Comparison of ENCODE assay signal across 1 cellular context in the genomic region with DNA sequence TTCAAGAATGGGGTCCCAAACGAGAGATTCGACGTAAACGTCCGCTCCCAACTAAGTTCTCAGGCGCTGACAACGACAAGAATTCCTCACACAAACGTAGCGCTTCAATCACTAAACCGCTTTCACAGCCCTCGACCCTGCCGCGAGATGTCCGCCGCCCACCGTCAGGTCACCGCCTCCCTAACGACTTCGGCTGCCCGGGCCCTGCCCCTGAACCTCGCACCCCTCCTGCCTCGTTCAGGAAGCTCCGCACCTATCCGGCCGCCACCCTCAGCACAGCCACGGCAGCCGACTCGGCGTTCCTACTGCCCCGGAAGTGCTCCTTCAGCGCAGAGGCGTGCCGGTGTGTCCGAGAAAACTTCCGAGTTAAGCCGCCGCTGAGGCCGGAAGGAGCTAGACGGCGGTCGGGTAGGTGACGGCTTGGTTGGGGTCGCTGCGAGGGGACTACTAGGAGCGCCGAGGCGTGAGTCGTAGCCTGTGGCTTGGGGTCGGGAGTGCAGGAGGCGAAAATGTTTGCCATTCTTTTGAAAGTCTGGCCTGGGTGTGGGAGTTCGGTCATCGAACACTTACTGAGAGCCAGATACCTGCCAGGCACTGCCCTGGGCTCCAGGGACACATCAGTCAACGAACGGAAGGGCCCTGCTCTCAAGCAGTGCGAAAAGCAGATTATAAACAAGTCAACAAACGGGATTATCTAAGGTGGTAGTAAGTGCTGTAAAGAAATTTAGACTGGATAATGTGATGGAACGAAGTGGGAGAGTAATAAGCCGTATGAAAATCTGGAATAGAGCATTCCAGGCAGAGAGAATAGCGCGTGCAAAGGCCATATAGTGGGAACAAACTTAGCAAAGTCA.
TF ChIP-seq lines count a peak whose summit lies in the region.

A gene (minus strand): TSS at position 307 of the 854 bp plus-strand sequence. CDS start 3,957 bp downstream, outside the sequence.
A gene (plus strand): TSS at position 364 of the 854 bp plus-strand sequence. CDS start 10,756 bp downstream, outside the sequence.

TF ChIP-seq in K562, 482 proteins besides CTCF, POLR2A, EP300 and RAD21 (continued from another document and continues in another):
- TF ChIP-seq, protein P1, sequence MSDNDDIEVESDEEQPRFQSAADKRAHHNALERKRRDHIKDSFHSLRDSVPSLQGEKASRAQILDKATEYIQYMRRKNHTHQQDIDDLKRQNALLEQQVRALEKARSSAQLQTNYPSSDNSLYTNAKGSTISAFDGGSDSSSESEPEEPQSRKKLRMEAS (CRISPR knock-in tag; IDR thresholded peaks at IDR 0.05): peak; percentile 79
- no peak for TF ChIP-seq HNRNPK (IDR thresholded peaks at IDR 0.05; ENCODE audit: low read depth, low read length, poor library complexity, severe bottlenecking)
- TF ChIP-seq SIN3A (IDR thresholded peaks at IDR 0.05; ENCODE audit: borderline replicate concordance in 2 of 2, control insufficient read depth in 1 of 2, low read depth in 2 of 2, low read length in 2 of 2): peak in 1 of 2 experiments; percentile 54; a peak in 2 of 4 replicates
- peak in 1 of 2 experiments; percentile 96; a peak in 2 of 4 replicates for TF ChIP-seq KDM4B (IDR thresholded peaks at IDR 0.05; ENCODE audit: borderline replicate concordance in 2 of 2, low read depth in 1 of 2)
- TF ChIP-seq ATF7 (IDR thresholded peaks at IDR 0.05): peak; percentile 70; the same call in 1 of the 2 replicates
- TF ChIP-seq ZNF696 (CRISPR knock-in tag; conservative IDR thresholded peaks at IDR 0.05): no peak
- peak; percentile 92; the same call in 1 of the 2 replicates for TF ChIP-seq CBX1 (IDR thresholded peaks at IDR 0.05; ENCODE audit: low read depth)
- TF ChIP-seq CHD2 (IDR thresholded peaks at IDR 0.05; ENCODE audit: low read depth, low read length): peak; percentile 29; the same call in 1 of the 2 replicates
- peak; percentile 58; the same call in 1 of the 2 replicates for TF ChIP-seq NCOA6 (IDR thresholded peaks at IDR 0.05)
- peak; percentile 49; the same call in 1 of the 2 replicates for TF ChIP-seq FOXK1 (CRISPR knock-in tag; IDR thresholded peaks at IDR 0.05; ENCODE audit: borderline replicate concordance)
- 0 out of 2 replicates have a peak, but pooled peaks have one; percentile 23 for TF ChIP-seq ZNF121 (CRISPR knock-in tag; conservative IDR thresholded peaks at IDR 0.05)
- TF ChIP-seq, protein P2, sequence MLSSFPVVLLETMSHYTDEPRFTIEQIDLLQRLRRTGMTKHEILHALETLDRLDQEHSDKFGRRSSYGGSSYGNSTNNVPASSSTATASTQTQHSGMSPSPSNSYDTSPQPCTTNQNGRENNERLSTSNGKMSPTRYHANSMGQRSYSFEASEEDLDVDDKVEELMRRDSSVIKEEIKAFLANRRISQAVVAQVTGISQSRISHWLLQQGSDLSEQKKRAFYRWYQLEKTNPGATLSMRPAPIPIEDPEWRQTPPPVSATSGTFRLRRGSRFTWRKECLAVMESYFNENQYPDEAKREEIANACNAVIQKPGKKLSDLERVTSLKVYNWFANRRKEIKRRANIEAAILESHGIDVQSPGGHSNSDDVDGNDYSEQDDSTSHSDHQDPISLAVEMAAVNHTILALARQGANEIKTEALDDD (IDR thresholded peaks at IDR 0.05): peak; percentile 40; the same call in 1 of the 2 replicates
- TF ChIP-seq ZNF24 (IDR thresholded peaks at IDR 0.05): peak; percentile 66; the same call in 1 of the 2 replicates
- TF ChIP-seq ZSCAN32 (CRISPR knock-in tag; IDR thresholded peaks at IDR 0.05): no peak
- TF ChIP-seq, protein P3, sequence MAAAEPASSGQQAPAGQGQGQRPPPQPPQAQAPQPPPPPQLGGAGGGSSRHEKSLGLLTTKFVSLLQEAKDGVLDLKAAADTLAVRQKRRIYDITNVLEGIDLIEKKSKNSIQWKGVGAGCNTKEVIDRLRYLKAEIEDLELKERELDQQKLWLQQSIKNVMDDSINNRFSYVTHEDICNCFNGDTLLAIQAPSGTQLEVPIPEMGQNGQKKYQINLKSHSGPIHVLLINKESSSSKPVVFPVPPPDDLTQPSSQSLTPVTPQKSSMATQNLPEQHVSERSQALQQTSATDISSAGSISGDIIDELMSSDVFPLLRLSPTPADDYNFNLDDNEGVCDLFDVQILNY (CRISPR knock-in tag; IDR thresholded peaks at IDR 0.05): peak; percentile 43; the same call in 1 of the 2 replicates
- 0 out of 2 replicates have a peak, but pooled peaks have one; percentile 53 for TF ChIP-seq ZNF584 (CRISPR knock-in tag; IDR thresholded peaks at IDR 0.05; ENCODE audit: low read depth)
- no peak for TF ChIP-seq KLF6 (CRISPR knock-in tag; IDR thresholded peaks at IDR 0.05; ENCODE audit: borderline replicate concordance)
- TF ChIP-seq ATF1 (CRISPR knock-in tag; IDR thresholded peaks at IDR 0.05): no peak
- peak; percentile 85 for TF ChIP-seq ATF1 (tag; IDR thresholded peaks at IDR 0.05)
- TF ChIP-seq ZNF224 (CRISPR knock-in tag; IDR thresholded peaks at IDR 0.05): peak; percentile 63; the same call in 1 of the 2 replicates
- TF ChIP-seq RBBP5 (IDR thresholded peaks at IDR 0.05; ENCODE audit: borderline replicate concordance, insufficient read depth, low read length, poor library complexity, severe bottlenecking): peak; percentile 96
- TF ChIP-seq, protein P4, sequence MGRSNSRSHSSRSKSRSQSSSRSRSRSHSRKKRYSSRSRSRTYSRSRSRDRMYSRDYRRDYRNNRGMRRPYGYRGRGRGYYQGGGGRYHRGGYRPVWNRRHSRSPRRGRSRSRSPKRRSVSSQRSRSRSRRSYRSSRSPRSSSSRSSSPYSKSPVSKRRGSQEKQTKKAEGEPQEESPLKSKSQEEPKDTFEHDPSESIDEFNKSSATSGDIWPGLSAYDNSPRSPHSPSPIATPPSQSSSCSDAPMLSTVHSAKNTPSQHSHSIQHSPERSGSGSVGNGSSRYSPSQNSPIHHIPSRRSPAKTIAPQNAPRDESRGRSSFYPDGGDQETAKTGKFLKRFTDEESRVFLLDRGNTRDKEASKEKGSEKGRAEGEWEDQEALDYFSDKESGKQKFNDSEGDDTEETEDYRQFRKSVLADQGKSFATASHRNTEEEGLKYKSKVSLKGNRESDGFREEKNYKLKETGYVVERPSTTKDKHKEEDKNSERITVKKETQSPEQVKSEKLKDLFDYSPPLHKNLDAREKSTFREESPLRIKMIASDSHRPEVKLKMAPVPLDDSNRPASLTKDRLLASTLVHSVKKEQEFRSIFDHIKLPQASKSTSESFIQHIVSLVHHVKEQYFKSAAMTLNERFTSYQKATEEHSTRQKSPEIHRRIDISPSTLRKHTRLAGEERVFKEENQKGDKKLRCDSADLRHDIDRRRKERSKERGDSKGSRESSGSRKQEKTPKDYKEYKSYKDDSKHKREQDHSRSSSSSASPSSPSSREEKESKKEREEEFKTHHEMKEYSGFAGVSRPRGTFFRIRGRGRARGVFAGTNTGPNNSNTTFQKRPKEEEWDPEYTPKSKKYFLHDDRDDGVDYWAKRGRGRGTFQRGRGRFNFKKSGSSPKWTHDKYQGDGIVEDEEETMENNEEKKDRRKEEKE (IDR thresholded peaks at IDR 0.05; ENCODE audit: borderline replicate concordance in 1 of 2, control insufficient read depth in 1 of 2, low read depth in 2 of 2, low read length in 1 of 2): peak in 1 of 2 experiments; percentile 86; a peak in 2 of 4 replicates
- TF ChIP-seq, protein P5, sequence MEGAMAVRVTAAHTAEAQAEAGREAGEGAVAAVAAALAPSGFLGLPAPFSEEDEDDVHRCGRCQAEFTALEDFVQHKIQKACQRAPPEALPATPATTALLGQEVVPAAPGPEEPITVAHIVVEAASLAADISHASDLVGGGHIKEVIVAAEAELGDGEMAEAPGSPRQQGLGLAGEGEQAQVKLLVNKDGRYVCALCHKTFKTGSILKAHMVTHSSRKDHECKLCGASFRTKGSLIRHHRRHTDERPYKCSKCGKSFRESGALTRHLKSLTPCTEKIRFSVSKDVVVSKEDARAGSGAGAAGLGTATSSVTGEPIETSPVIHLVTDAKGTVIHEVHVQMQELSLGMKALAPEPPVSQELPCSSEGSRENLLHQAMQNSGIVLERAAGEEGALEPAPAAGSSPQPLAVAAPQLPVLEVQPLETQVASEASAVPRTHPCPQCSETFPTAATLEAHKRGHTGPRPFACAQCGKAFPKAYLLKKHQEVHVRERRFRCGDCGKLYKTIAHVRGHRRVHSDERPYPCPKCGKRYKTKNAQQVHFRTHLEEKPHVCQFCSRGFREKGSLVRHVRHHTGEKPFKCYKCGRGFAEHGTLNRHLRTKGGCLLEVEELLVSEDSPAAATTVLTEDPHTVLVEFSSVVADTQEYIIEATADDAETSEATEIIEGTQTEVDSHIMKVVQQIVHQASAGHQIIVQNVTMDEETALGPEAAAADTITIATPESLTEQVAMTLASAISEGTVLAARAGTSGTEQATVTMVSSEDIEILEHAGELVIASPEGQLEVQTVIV (CRISPR knock-in tag; IDR thresholded peaks at IDR 0.05; ENCODE audit: borderline replicate concordance): no peak
- peak; percentile 68; the same call in 1 of the 2 replicates for TF ChIP-seq KLF1 (tag; IDR thresholded peaks at IDR 0.05)
- peak; percentile 78; the same call in 1 of the 2 replicates for TF ChIP-seq SIN3B (IDR thresholded peaks at IDR 0.05; ENCODE audit: low read depth)
- no peak for TF ChIP-seq ZNF586 (CRISPR knock-in tag; conservative IDR thresholded peaks at IDR 0.05)
- TF ChIP-seq SRF (CRISPR knock-in tag; IDR thresholded peaks at IDR 0.05): peak in 1 of 2 experiments; percentile 89; a peak in 1 of 4 replicates
- TF ChIP-seq SPI1 (IDR thresholded peaks at IDR 0.05; ENCODE audit: borderline replicate concordance, low read depth, low read length): 0 out of 2 replicates have a peak, but pooled peaks have one; percentile 22
- TF ChIP-seq, protein P6, sequence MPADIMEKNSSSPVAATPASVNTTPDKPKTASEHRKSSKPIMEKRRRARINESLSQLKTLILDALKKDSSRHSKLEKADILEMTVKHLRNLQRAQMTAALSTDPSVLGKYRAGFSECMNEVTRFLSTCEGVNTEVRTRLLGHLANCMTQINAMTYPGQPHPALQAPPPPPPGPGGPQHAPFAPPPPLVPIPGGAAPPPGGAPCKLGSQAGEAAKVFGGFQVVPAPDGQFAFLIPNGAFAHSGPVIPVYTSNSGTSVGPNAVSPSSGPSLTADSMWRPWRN (IDR thresholded peaks at IDR 0.05; ENCODE audit: low read depth): no peak
- TF ChIP-seq, protein P7, sequence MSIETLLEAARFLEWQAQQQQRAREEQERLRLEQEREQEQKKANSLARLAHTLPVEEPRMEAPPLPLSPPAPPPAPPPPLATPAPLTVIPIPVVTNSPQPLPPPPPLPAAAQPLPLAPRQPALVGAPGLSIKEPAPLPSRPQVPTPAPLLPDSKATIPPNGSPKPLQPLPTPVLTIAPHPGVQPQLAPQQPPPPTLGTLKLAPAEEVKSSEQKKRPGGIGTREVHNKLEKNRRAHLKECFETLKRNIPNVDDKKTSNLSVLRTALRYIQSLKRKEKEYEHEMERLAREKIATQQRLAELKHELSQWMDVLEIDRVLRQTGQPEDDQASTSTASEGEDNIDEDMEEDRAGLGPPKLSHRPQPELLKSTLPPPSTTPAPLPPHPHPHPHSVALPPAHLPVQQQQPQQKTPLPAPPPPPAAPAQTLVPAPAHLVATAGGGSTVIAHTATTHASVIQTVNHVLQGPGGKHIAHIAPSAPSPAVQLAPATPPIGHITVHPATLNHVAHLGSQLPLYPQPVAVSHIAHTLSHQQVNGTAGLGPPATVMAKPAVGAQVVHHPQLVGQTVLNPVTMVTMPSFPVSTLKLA (conservative IDR thresholded peaks at IDR 0.05): peak; percentile 87 to 94
- TF ChIP-seq POLR2H (tag; IDR thresholded peaks at IDR 0.05; ENCODE audit: low read depth): peak; percentile 83
- TF ChIP-seq, protein P8, sequence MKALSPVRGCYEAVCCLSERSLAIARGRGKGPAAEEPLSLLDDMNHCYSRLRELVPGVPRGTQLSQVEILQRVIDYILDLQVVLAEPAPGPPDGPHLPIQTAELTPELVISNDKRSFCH (CRISPR knock-in tag; IDR thresholded peaks at IDR 0.05): no peak
- TF ChIP-seq, protein P8 (tag; IDR thresholded peaks at IDR 0.05): no peak
- TF ChIP-seq RBM14 (IDR thresholded peaks at IDR 0.05; ENCODE audit: borderline replicate concordance, insufficient read depth, low read depth, low read length): no peak
- TF ChIP-seq, protein P9, sequence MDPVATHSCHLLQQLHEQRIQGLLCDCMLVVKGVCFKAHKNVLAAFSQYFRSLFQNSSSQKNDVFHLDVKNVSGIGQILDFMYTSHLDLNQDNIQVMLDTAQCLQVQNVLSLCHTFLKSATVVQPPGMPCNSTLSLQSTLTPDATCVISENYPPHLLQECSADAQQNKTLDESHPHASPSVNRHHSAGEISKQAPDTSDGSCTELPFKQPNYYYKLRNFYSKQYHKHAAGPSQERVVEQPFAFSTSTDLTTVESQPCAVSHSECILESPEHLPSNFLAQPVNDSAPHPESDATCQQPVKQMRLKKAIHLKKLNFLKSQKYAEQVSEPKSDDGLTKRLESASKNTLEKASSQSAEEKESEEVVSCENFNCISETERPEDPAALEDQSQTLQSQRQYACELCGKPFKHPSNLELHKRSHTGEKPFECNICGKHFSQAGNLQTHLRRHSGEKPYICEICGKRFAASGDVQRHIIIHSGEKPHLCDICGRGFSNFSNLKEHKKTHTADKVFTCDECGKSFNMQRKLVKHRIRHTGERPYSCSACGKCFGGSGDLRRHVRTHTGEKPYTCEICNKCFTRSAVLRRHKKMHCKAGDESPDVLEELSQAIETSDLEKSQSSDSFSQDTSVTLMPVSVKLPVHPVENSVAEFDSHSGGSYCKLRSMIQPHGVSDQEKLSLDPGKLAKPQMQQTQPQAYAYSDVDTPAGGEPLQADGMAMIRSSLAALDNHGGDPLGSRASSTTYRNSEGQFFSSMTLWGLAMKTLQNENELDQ (CRISPR knock-in tag; IDR thresholded peaks at IDR 0.05; ENCODE audit: borderline replicate concordance): peak; percentile 53; the same call in 1 of the 2 replicates
- peak; percentile 10; the same call in 1 of the 2 replicates for TF ChIP-seq MIER1 (IDR thresholded peaks at IDR 0.05; ENCODE audit: low read depth)
- peak; percentile 92 for TF ChIP-seq EP400 (IDR thresholded peaks at IDR 0.05)
- TF ChIP-seq ZFX (CRISPR knock-in tag; IDR thresholded peaks at IDR 0.05): peak; percentile 81
- TF ChIP-seq KAT8 (IDR thresholded peaks at IDR 0.05; ENCODE audit: low read depth): peak; percentile 46; the same call in 1 of the 2 replicates
